In genomic region chr11:72686639-72687215, GRCh38 we compare ENCODE assay signal across 13 cellular contexts. TPM values are rescaled to one million over a fixed set of nuclear protein-coding genes. Genes with fewer than 3 reads are reported as not detected.
DNase-seq lines count a peak whose midpoint lies in the region; ATAC-seq and TF ChIP-seq lines count a peak whose summit lies in the region.
"Had no signal": no experiment of that assay in that cellular context is flagged by ENCODE, and none has a peak within 500 bp of the region (broad histone marks: within the 10 kb centered on the region; RNA-seq: fewer than 3 reads in every experiment).

No MANE protein-coding gene starts in this region.

- H2AK9ac ChIP-seq in IMR-90 (replicated peaks; ENCODE audit: low read depth, low read length, poor library complexity) = no peak overlapping the region

- no peak overlapping the region for H4K5ac ChIP-seq in IMR-90 (ENCODE audit: low read depth, low read length)

- CTCF ChIA-PET in IMR-90 (lab: Yijun Ruan, JAX) = no interaction called here

- H4K91ac ChIP-seq in IMR-90 (ENCODE audit: insufficient read depth, low read depth, low read length) (no peak overlapping the region), neuronal stem cell (ENCODE audit: low read depth, low read length, poor library complexity) (no peak overlapping the region)

- no peak for TF ChIP-seq POLR2A in IMR-90 (IDR thresholded peaks at IDR 0.05; ENCODE audit: low read depth, low read length)

- peaks cover 56% of the 10 kb centered on the region for H3K36me3 ChIP-seq in IMR-90 (ENCODE audit: control insufficient read depth, insufficient read depth, low read length)
- peaks cover 5% of the 10 kb centered on the region for H3K36me3 ChIP-seq in MG63
- peaks cover 4 to 10% of the 10 kb centered on the region in 2 donors for H3K36me3 ChIP-seq in neuronal stem cell (replicated peaks in 1 of 2; ENCODE audit: control insufficient read depth in 2 of 2, insufficient read depth in 2 of 2, low read length in 2 of 2)

- in situ Hi-C loops in IMR-90 (cut with MboI; ENCODE audit: low sequenced_read_pairs) = no loop called here

- TF ChIP-seq CTCF in IMR-90 (conservative IDR thresholded peaks at IDR 0.05; ENCODE audit: low read depth, low read length) = no peak

- peak overlapping the region; percentile 23 to 74 for H3K27ac Mint-ChIP-seq in effector memory CD8-positive, alpha-beta T cell
- H3K27ac Mint-ChIP-seq in naive thymus-derived CD8-positive, alpha-beta T cell = peak overlapping the region; percentile 70 to 94 (median 80)

- H3K27me3 ChIP-seq in IMR-90 (ENCODE audit: control insufficient read depth, insufficient read depth, low read length) (no peaks in the 10 kb centered on the region), MG63 (no peaks in the 10 kb centered on the region), neuronal stem cell (ENCODE audit: control insufficient read depth in 3 of 3, insufficient read depth in 3 of 3, low read depth in 1 of 3, low read length in 3 of 3) (no peaks in the 10 kb centered on the region)
- H3K27me3 ChIP-seq: testis had no signal

- peak; percentile 42 for DNase-seq in AG20443 (ENCODE audit: low spot score)
- DNase-seq in IMR-90 = peak; percentile 16
- DNase-seq in effector memory CD8-positive, alpha-beta T cell = no peak
- DNase-seq in naive thymus-derived CD8-positive, alpha-beta T cell = no peak
- DNase-seq in NCI-H345 treated with DMSO at 0.1 percent for 48 hours (lab: John Stamatoyannopoulos, UW; ENCODE audit: unreplicated experiment) = no peak
- no peak for DNase-seq in MG63
- DNase-seq in stimulated activated CD4-positive, alpha-beta T cell treated with anti-CD3 and anti-CD28 coated beads, Interleukin-4, amount 100 ng/mL, for 1 hour = no peak
- DNase-seq in neuronal stem cell (ENCODE audit: low spot score) = no peak
- DNase-seq: activated CD4-positive, alpha-beta T cell treated with anti-CD3 and anti-CD28 coated beads, Interleukin-2, amount 50 U/mL, for 1 hour; kidney glomerular epithelial cell; NCI-H226; testis had no signal

- no peak for TF ChIP-seq RAD21 in IMR-90 (IDR thresholded peaks at IDR 0.05; ENCODE audit: low read length)

- H3K4me2 ChIP-seq in IMR-90 (ENCODE audit: low read depth, low read length) (no peak overlapping the region), neuronal stem cell (ENCODE audit: insufficient read depth, low read length, poor library complexity, severe bottlenecking) (no peak overlapping the region)
- H3K4me2 ChIP-seq: KMS-11 had no signal

- H2BK20ac ChIP-seq in IMR-90 (ENCODE audit: low read depth, low read length) = no peak overlapping the region

- H3K18ac ChIP-seq in IMR-90 (ENCODE audit: low read depth, low read length) (no peak overlapping the region), neuronal stem cell (ENCODE audit: low read length) (no peak overlapping the region)

- intact Hi-C loops in IMR-90 (cut with micrococcal nuclease) = no loop called here

- no peaks in the 10 kb centered on the region for H3K9me3 ChIP-seq in IMR-90 (ENCODE audit: control insufficient read depth, insufficient read depth, low read length)
- H3K9me3 ChIP-seq in MG63 = no peaks in the 10 kb centered on the region
- no peaks in the 10 kb centered on the region for H3K9me3 ChIP-seq in neuronal stem cell (replicated peaks in 1 of 2; ENCODE audit: control insufficient read depth in 2 of 2, insufficient read depth in 1 of 2, low read depth in 1 of 2, low read length in 2 of 2)
- H3K9me3 ChIP-seq: testis had no signal

- H3K27ac ChIP-seq in IMR-90 (ENCODE audit: insufficient read depth, low read length) = no peak overlapping the region
- H3K27ac ChIP-seq in neuronal stem cell (replicated peaks; ENCODE audit: low read length) = no peak overlapping the region
- H3K27ac ChIP-seq: KMS-11, testis had no signal

- H3K9ac ChIP-seq in IMR-90 (ENCODE audit: low read depth, low read length) (no peak overlapping the region), neuronal stem cell (ENCODE audit: low read depth, low read length, poor library complexity) (no peak overlapping the region)
- H3K9ac ChIP-seq: KMS-11 had no signal

- no peak; the same call in 1 of the 2 replicates for ATAC-seq in IMR-90 (ENCODE audit: low read depth)
- ATAC-seq in effector memory CD8-positive, alpha-beta T cell (replicated peaks) = no peak
- no peak for ATAC-seq in naive thymus-derived CD8-positive, alpha-beta T cell

- H3K4me3 ChIP-seq in IMR-90 (ENCODE audit: insufficient read depth, low read depth, low read length) = no peak overlapping the region
- H3K4me3 ChIP-seq in MG63 = no peak overlapping the region
- no peak overlapping the region for H3K4me3 ChIP-seq in neuronal stem cell (ENCODE audit: low read length in 2 of 2)
- H3K4me3 ChIP-seq: testis had no signal

- POLR2A ChIA-PET in IMR-90 (lab: Charles Lee; ENCODE audit: unreplicated experiment) = no interaction called here
- POLR2A ChIA-PET in naive thymus-derived CD8-positive, alpha-beta T cell (lab: Charles Lee) = interaction anchor here (1.3 kb wide), 1 partner anchor 10 kb away, joined by 3 read pairs; no protein-coding TSS in a partner anchor

- H3K4ac ChIP-seq in IMR-90 (ENCODE audit: low read depth, low read length) = no peak overlapping the region
- no peak overlapping the region for H3K4ac ChIP-seq in neuronal stem cell (ENCODE audit: low read length)

- H3K23ac ChIP-seq in IMR-90 (ENCODE audit: low read depth, low read length) (no peak overlapping the region), neuronal stem cell (ENCODE audit: low read depth, low read length, poor library complexity) (no peak overlapping the region)

- H4K20me1 ChIP-seq in IMR-90 (ENCODE audit: insufficient read depth, low read length) = peaks cover 35% of the 10 kb centered on the region

- H3K4me1 Mint-ChIP-seq in effector memory CD8-positive, alpha-beta T cell (ENCODE audit: low read depth in 2 of 2) = peaks cover 23 to 24% of the 10 kb centered on the region in 2 donors
- H3K4me1 Mint-ChIP-seq in naive thymus-derived CD8-positive, alpha-beta T cell = peaks cover 13 to 21% (median 20%) of the 10 kb centered on the region in 4 donors

- H2AK5ac ChIP-seq in IMR-90 (ENCODE audit: low read depth, low read length) = no peak overlapping the region
- no peak overlapping the region for H2AK5ac ChIP-seq in neuronal stem cell (ENCODE audit: low read depth, low read length)

- H3K14ac ChIP-seq in IMR-90 (replicated peaks; ENCODE audit: low read depth, low read length) (no peak overlapping the region), neuronal stem cell (ENCODE audit: low read length) (no peak overlapping the region)

- H2BK120ac ChIP-seq in IMR-90 (ENCODE audit: low read depth, low read length) = no peak overlapping the region
- no peak overlapping the region for H2BK120ac ChIP-seq in neuronal stem cell (ENCODE audit: low read depth, low read length)

- H3K4me3 Mint-ChIP-seq in effector memory CD8-positive, alpha-beta T cell = peak overlapping the region in 1 of 2 donors; percentile 3
- H3K4me3 Mint-ChIP-seq in naive thymus-derived CD8-positive, alpha-beta T cell = no peak overlapping the region

- H2AFZ ChIP-seq in IMR-90 (replicated peaks; ENCODE audit: low read length, poor library complexity) = no peak overlapping the region
- no peak overlapping the region for H2AFZ ChIP-seq in neuronal stem cell (ENCODE audit: low read length)

- H3K27me3 Mint-ChIP-seq in effector memory CD8-positive, alpha-beta T cell = no peaks in the 10 kb centered on the region
- no peaks in the 10 kb centered on the region for H3K27me3 Mint-ChIP-seq in naive thymus-derived CD8-positive, alpha-beta T cell

- H2BK5ac ChIP-seq in IMR-90 (ENCODE audit: low read depth, low read length, poor library complexity, severe bottlenecking) (no peak overlapping the region), neuronal stem cell (ENCODE audit: low read length) (no peak overlapping the region)

- no peak overlapping the region for H4K8ac ChIP-seq in IMR-90 (ENCODE audit: low read depth in 2 of 2, low read length in 2 of 2)
- no peak overlapping the region for H4K8ac ChIP-seq in neuronal stem cell (ENCODE audit: low read depth, low read length)

- H3K4me1 ChIP-seq in IMR-90 (ENCODE audit: control insufficient read depth, insufficient read depth, low read length) (peaks cover 2% of the 10 kb centered on the region; the same call in 1 of the 2 replicates), neuronal stem cell (ENCODE audit: control insufficient read depth in 2 of 2, insufficient read depth in 1 of 2, low read depth in 1 of 2, low read length in 2 of 2) (peaks cover 0 to 4% of the 10 kb centered on the region in 2 donors)

- peaks cover 52% of the 10 kb centered on the region for H3K36me3 Mint-ChIP-seq in effector memory CD8-positive, alpha-beta T cell (ENCODE audit: insufficient read depth)
- peaks cover 0 to 59% (median 4%) of the 10 kb centered on the region in 3 donors for H3K36me3 Mint-ChIP-seq in naive thymus-derived CD8-positive, alpha-beta T cell

- H2BK15ac ChIP-seq in IMR-90 (ENCODE audit: low read depth, low read length) = no peak overlapping the region
- no peak overlapping the region for H2BK15ac ChIP-seq in neuronal stem cell (ENCODE audit: low read length)

- H3K56ac ChIP-seq in IMR-90 (ENCODE audit: extremely low read depth, insufficient read depth, low read length) = no peak overlapping the region

- BruUV-seq in IMR-90 (replicated peaks; lab: Mats Ljungman, UMichigan) = no TSS peak

- no peak overlapping the region for H2BK12ac ChIP-seq in neuronal stem cell (ENCODE audit: low read length)

- H3K9me1 ChIP-seq in IMR-90 (ENCODE audit: insufficient read depth, low read length) = no peaks in the 10 kb centered on the region

- WGBS in IMR-90 (ENCODE audit: extremely low coverage in 2 of 2, insufficient read length in 1 of 2), 2 experiments = 79% methylated on average over 5 of the region's 8 CpGs; no CpG with 5 or more reads in 1 of the 2 experiments
- no CpG with 5 or more reads among the region's 8 CpGs for WGBS in neuronal stem cell (ENCODE audit: extremely low coverage in 2 of 2, insufficient read length in 2 of 2, insufficient replicate concordance in 1 of 2), 2 donors

- dilution Hi-C loops in IMR-90 (cut with HindIII; ENCODE audit: low sequenced_read_pairs, unreplicated experiment) = no loop called here

- no peaks in the 10 kb centered on the region for H3K9me3 Mint-ChIP-seq in effector memory CD8-positive, alpha-beta T cell
- no peaks in the 10 kb centered on the region for H3K9me3 Mint-ChIP-seq in naive thymus-derived CD8-positive, alpha-beta T cell

- no peaks in the 10 kb centered on the region; a peak in 1 of 4 replicates for H3K79me1 ChIP-seq in IMR-90 (ENCODE audit: low read depth in 1 of 2, low read length in 2 of 2)
- H3K79me1 ChIP-seq in neuronal stem cell (ENCODE audit: low read depth, low read length) = no peaks in the 10 kb centered on the region

RNA-seq across cellular contexts. Expression of gene PDE2A, which starts 12.5 kb away (rescaled TPM):
- not detected in 2 replicates for total RNA-seq in IMR-90 (2012; rRNA removed)
- polyA plus RNA-seq in IMR-90 (2012; rRNA removed) = 0.02 and 0.06 TPM in 2 replicates
- 0.01 and 0.22 TPM in 2 replicates for polyA plus RNA-seq in IMR-90 (2012; cell fraction: cytosol; rRNA removed)
- 0.17 and 0.21 TPM in 2 replicates for polyA plus RNA-seq in IMR-90 (2012; cell fraction: nucleus; rRNA removed; ENCODE audit: low replicate concordance)
- 1 to 10 TPM; 1.2 to 1.9 TPM for total RNA-seq in naive thymus-derived CD8-positive, alpha-beta T cell
- polyA plus RNA-seq in naive thymus-derived CD8-positive, alpha-beta T cell = under 1 TPM in 2 of 3 donors, not detected in 1; 0.22 to 0.24 TPM
- not detected in 2 replicates for total RNA-seq in MG63 (2014; rRNA removed; shearing (Covaris generic); ENCODE audit: low replicate concordance)
- 1.7 TPM for polyA plus RNA-seq in neuronal stem cell (2013, experiment 1 of 2)
- polyA plus RNA-seq in neuronal stem cell (2013, experiment 2 of 2) = 1.7 TPM

Comparison
In these comparisons a context has a peak if more than half of its experiments do, and no peak if none do; other contexts are left out.
1. DNase-seq: peak in AG20443 (single experiment) and IMR-90 (single experiment); none in effector memory CD8-positive, alpha-beta T cell (0 of 3), naive thymus-derived CD8-positive, alpha-beta T cell (0 of 10), NCI-H345 treated with DMSO at 0.1 percent for 48 hours (single experiment), MG63 (single experiment), stimulated activated CD4-positive, alpha-beta T cell treated with anti-CD3 and anti-CD28 coated beads, Interleukin-4, amount 100 ng/mL, for 1 hour (single experiment) and neuronal stem cell (single experiment).